In the genomic region with DNA sequence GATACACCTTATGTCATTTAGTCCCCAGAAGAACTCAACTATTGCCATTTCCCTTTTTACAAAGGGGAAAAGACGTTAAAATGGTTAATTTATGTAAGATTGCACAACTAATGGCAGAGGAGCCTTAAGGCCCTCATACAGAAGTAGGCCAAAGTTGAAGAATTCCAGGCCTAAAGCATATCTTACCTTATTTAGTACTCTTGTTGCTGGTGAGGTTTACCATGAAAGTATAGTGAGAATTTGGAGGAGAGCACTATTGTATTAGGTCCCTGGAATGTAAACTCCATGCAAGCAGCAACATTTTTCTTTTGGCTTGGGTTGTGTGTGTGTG, we compare ENCODE assay signal across 8 cellular contexts. TPM values are rescaled to one million over a fixed set of nuclear protein-coding genes. Genes with fewer than 3 reads are reported as not detected.
DNase-seq lines count a peak whose midpoint lies in the region; ATAC-seq and TF ChIP-seq lines count a peak whose summit lies in the region.

No MANE protein-coding gene starts in this region.

- H3K4me3 ChIP-seq in osteoblast (ENCODE audit: insufficient read depth, low read length), result peak overlapping the region; percentile 73
- H3K4me3 ChIP-seq in HAP-1, result no peak overlapping the region

- H3K27ac Mint-ChIP-seq in effector memory CD8-positive, alpha-beta T cell, result peak overlapping the region in 1 of 2 donors; percentile 87

- H3K4me1 Mint-ChIP-seq in effector memory CD8-positive, alpha-beta T cell (ENCODE audit: low read depth in 2 of 2), result peaks cover 13 to 14% of the 10 kb centered on the region in 2 donors

- H3K79me2 ChIP-seq in osteoblast (ENCODE audit: insufficient read depth, low read length), result peaks cover 7% of the 10 kb centered on the region

- peaks cover 8% of the 10 kb centered on the region for H3K36me3 Mint-ChIP-seq in effector memory CD8-positive, alpha-beta T cell (ENCODE audit: insufficient read depth)

- H3K4me1 ChIP-seq in osteoblast (ENCODE audit: insufficient read depth, low read length), result peaks cover 26% of the 10 kb centered on the region
- peaks cover 21% of the 10 kb centered on the region for H3K4me1 ChIP-seq in HAP-1

- H3K27ac ChIP-seq in osteoblast (ENCODE audit: low read depth, low read length), result peak overlapping the region; percentile 82

- in situ Hi-C loops in Caki2 (cut with HindIII; ENCODE audit: low pct_unique_long_range_greater_than_20kb, low sequenced_read_pairs) (no loop called here), HAP-1 (cut with MboI; ENCODE audit: low sequenced_read_pairs) (no loop called here)

- no peaks in the 10 kb centered on the region for H3K27me3 Mint-ChIP-seq in effector memory CD8-positive, alpha-beta T cell

- no peaks in the 10 kb centered on the region for H3K9me3 ChIP-seq in osteoblast (ENCODE audit: low read depth, low read length)
- no peaks in the 10 kb centered on the region; the same call in 1 of the 2 replicates for H3K9me3 ChIP-seq in HAP-1

- no peaks in the 10 kb centered on the region for H3K36me3 ChIP-seq in osteoblast (ENCODE audit: insufficient read depth, low read length)
- no peaks in the 10 kb centered on the region for H3K36me3 ChIP-seq in HAP-1 (replicated peaks)

- peak overlapping the region; percentile 97 for H3K4me2 ChIP-seq in osteoblast (ENCODE audit: insufficient read depth, low read length)

- TF ChIP-seq CTCF in osteoblast (IDR thresholded peaks at IDR 0.05; ENCODE audit: extremely low read depth, low read depth, low read length), result no peak

- ATAC-seq in effector memory CD8-positive, alpha-beta T cell (replicated peaks), result no peak

- H3K27me3 ChIP-seq in osteoblast (ENCODE audit: insufficient read depth, low read length) (no peaks in the 10 kb centered on the region), HAP-1 (ENCODE audit: low read depth) (no peaks in the 10 kb centered on the region)

- H4K20me1 ChIP-seq in osteoblast (ENCODE audit: insufficient read depth, low read length), result no peaks in the 10 kb centered on the region

- DNase-seq in Caki2 (ENCODE audit: low read depth), result peak; percentile 53
- peak; percentile 16 for DNase-seq in NOMO-1 treated with dmso at 0.1 percent for 144 hours (lab: John Stamatoyannopoulos, UW; ENCODE audit: unreplicated experiment)
- no peak for DNase-seq in effector memory CD8-positive, alpha-beta T cell
- DNase-seq in osteoblast (ENCODE audit: insufficient read length, low spot score, missing footprints), result no peak
- no peak for DNase-seq in NCI-H2171 treated with DMSO at 0.1 percent for 48 hours (lab: John Stamatoyannopoulos, UW)
- DNase-seq in HAP-1 (ENCODE audit: low spot score in 2 of 2), result no peak
- DNase-seq in NCI-H2081 treated with DMSO at 0.1 percent for 48 hours (lab: John Stamatoyannopoulos, UW), result no peak
- DNase-seq in stimulated activated CD4-positive, alpha-beta T cell treated with anti-CD3 and anti-CD28 coated beads, Interleukin-2, amount 100 ng/mL, for 48 hours, result no peak

- H2AFZ ChIP-seq in osteoblast (ENCODE audit: low read length), result peak overlapping the region; percentile 95

- H3K9me3 Mint-ChIP-seq in effector memory CD8-positive, alpha-beta T cell, result no peaks in the 10 kb centered on the region

- peak overlapping the region; percentile 84 to 90 for H3K4me3 Mint-ChIP-seq in effector memory CD8-positive, alpha-beta T cell

RNA-seq across cellular contexts. Expression of a gene that starts 0.7 kb away (rescaled TPM):
- total RNA-seq in Caki2 (2014; rRNA removed; shearing (Covaris generic); ENCODE audit: low replicate concordance), result 1.2 and 2.0 TPM in 2 replicates
- 2.4 and 3.3 TPM in 2 replicates for total RNA-seq in osteoblast

RNA-seq across cellular contexts. Expression of a gene that starts 43.5 kb away (rescaled TPM):
- total RNA-seq in Caki2 (2014; rRNA removed; shearing (Covaris generic); ENCODE audit: low replicate concordance), result 0.26 TPM in 1 of 2 replicates, not detected in the other
- total RNA-seq in osteoblast, result under 0.01 TPM in 1 of 2 replicates, not detected in the other

Comparison
In these comparisons a context has a peak if more than half of its experiments do, and no peak if none do; other contexts are left out.
1. DNase-seq: peak in Caki2 (single experiment) and NOMO-1 treated with dmso at 0.1 percent for 144 hours (single experiment); none in effector memory CD8-positive, alpha-beta T cell (0 of 3), osteoblast (single experiment), NCI-H2171 treated with DMSO at 0.1 percent for 48 hours (single experiment), HAP-1 (0 of 2), NCI-H2081 treated with DMSO at 0.1 percent for 48 hours (single experiment) and stimulated activated CD4-positive, alpha-beta T cell treated with anti-CD3 and anti-CD28 coated beads, Interleukin-2, amount 100 ng/mL, for 48 hours (0 of 2).